9 cellular contexts compared by ENCODE assay signal in genomic region chr1:25198731-25199231, GRCh38. TPM values are rescaled to one million over a fixed set of nuclear protein-coding genes. Genes with fewer than 3 reads are reported as not detected.
A peak's percentile ranks its signal among the peaks of the same experiment; 100 is the strongest.
DNase-seq lines count a peak whose midpoint lies in the region; ATAC-seq and TF ChIP-seq lines count a peak whose summit lies in the region.
"Had no signal": no experiment of that assay in that cellular context is flagged by ENCODE, and none has a peak within 500 bp of the region (broad histone marks: within the 10 kb centered on the region; RNA-seq: fewer than 3 reads in every experiment).

No MANE protein-coding gene starts in this region.

- ATAC-seq in activated T-cell treated with anti-CD3 and anti-CD28 coated beads, Interleukin-2, amount 50 U/mL, for 4 hours: peak; percentile 77 to 86
- ATAC-seq in left lobe of liver (peak; percentile 23), HG03280 (IDR thresholded peaks at IDR 0.05; ENCODE audit: unreplicated experiment) (no peak)

- H3K36me3 Mint-ChIP-seq in activated T-cell treated with anti-CD3 and anti-CD28 coated beads, Interleukin-2, amount 50 U/mL, for 4 hours (ENCODE audit: insufficient read depth): no peaks in the 10 kb centered on the region
- H3K36me3 Mint-ChIP-seq in activated naive CD8-positive, alpha-beta T cell treated with anti-CD3 and anti-CD28 coated beads for 36 hours: no peaks in the 10 kb centered on the region

- peaks cover 6 to 27% (median 23%) of the 10 kb centered on the region in 4 donors for H3K4me1 ChIP-seq in transverse colon

- TF ChIP-seq CTCF in transverse colon (IDR thresholded peaks at IDR 0.05): peak in 2 of 5 experiments; percentile 27 to 37

- no peak overlapping the region for H3K4me3 ChIP-seq in transverse colon

- H3K27ac ChIP-seq in transverse colon: peak overlapping the region; percentile 63 to 82 (median 73)

- TF ChIP-seq EP300 in transverse colon (IDR thresholded peaks at IDR 0.05; ENCODE audit: low read depth): no peak

- peaks cover 10% of the 10 kb centered on the region for H3K4me1 Mint-ChIP-seq in activated T-cell treated with anti-CD3 and anti-CD28 coated beads, Interleukin-2, amount 50 U/mL, for 4 hours (ENCODE audit: low read depth)
- peaks cover 14% of the 10 kb centered on the region for H3K4me1 Mint-ChIP-seq in activated naive CD8-positive, alpha-beta T cell treated with anti-CD3 and anti-CD28 coated beads for 36 hours

- H3K27me3 ChIP-seq in transverse colon: no peaks in the 10 kb centered on the region

- DNase-seq in activated T-cell treated with anti-CD3 and anti-CD28 coated beads, Interleukin-2, amount 50 U/mL, for 4 hours: no peak
- DNase-seq in activated T-cell treated with anti-CD3 and anti-CD28 coated beads for 4 hours (no peak), left lobe of liver (ENCODE audit: low spot score) (no peak), transverse colon (peak; percentile 53), GM19238 (ENCODE audit: insufficient read length, low spot score) (no peak), middle frontal gyrus (ENCODE audit: extremely low spot score, low spot score) (no peak)
- DNase-seq in activated naive CD8-positive, alpha-beta T cell treated with anti-CD3 and anti-CD28 coated beads for 36 hours: peak; percentile 24
- DNase-seq: left cardiac atrium had no signal

- H3K27ac Mint-ChIP-seq in activated naive CD8-positive, alpha-beta T cell treated with anti-CD3 and anti-CD28 coated beads for 36 hours: no peak overlapping the region

- H3K27me3 Mint-ChIP-seq in activated T-cell treated with anti-CD3 and anti-CD28 coated beads, Interleukin-2, amount 50 U/mL, for 4 hours (ENCODE audit: low read depth): peaks cover 3% of the 10 kb centered on the region
- no peaks in the 10 kb centered on the region for H3K27me3 Mint-ChIP-seq in activated naive CD8-positive, alpha-beta T cell treated with anti-CD3 and anti-CD28 coated beads for 36 hours

- intact Hi-C loops in transverse colon (cut with DNase I; ENCODE audit: low total_unique reads): no loop called here

- H3K9me3 ChIP-seq in transverse colon: no peaks in the 10 kb centered on the region

- H3K9me3 Mint-ChIP-seq in activated T-cell treated with anti-CD3 and anti-CD28 coated beads, Interleukin-2, amount 50 U/mL, for 4 hours: no peaks in the 10 kb centered on the region
- H3K9me3 Mint-ChIP-seq in activated naive CD8-positive, alpha-beta T cell treated with anti-CD3 and anti-CD28 coated beads for 36 hours: no peaks in the 10 kb centered on the region

- 40 to 42% methylated on average over 1 to 18 of the region's 18 CpGs for WGBS in transverse colon (ENCODE audit: low coverage in 1 of 2), 2 donors

- no peaks in the 10 kb centered on the region for H3K36me3 ChIP-seq in transverse colon

- no peak overlapping the region for H3K4me3 Mint-ChIP-seq in activated T-cell treated with anti-CD3 and anti-CD28 coated beads, Interleukin-2, amount 50 U/mL, for 4 hours
- H3K4me3 Mint-ChIP-seq in activated naive CD8-positive, alpha-beta T cell treated with anti-CD3 and anti-CD28 coated beads for 36 hours: peak overlapping the region; percentile 40

- no peak for TF ChIP-seq POLR2A in transverse colon (IDR thresholded peaks at IDR 0.05)

- in situ Hi-C loops in transverse colon (cut with MboI; ENCODE audit: low pct_ligation_motif_present in 1 of 4, low pct_unique_long_range_greater_than_20kb in 1 of 4, low sequenced_read_pairs in 3 of 4): no loop called here

RNA-seq across cellular contexts. Expression of gene SYF2, which starts 33.5 kb away (rescaled TPM):
- 10 to 100 TPM; 46.7 to 54.9 (median 52.2) TPM for total RNA-seq in activated T-cell treated with anti-CD3 and anti-CD28 coated beads, Interleukin-2, amount 50 U/mL, for 4 hours
- total RNA-seq in activated naive CD8-positive, alpha-beta T cell treated with anti-CD3 and anti-CD28 coated beads for 36 hours: 10 to 100 TPM; 34.8 to 36.6 TPM
- total RNA-seq in left lobe of liver (11.8 TPM), transverse colon (10 to 100 TPM in 3 of 4 donors, 1 to 10 TPM in 1; 2.8 to 63.1 (median 36.6) TPM)

RNA-seq across cellular contexts. Expression of gene RSRP1, which starts 48.5 kb away (rescaled TPM):
- 10 to 100 TPM; 47.0 to 61.7 (median 53.4) TPM for total RNA-seq in activated T-cell treated with anti-CD3 and anti-CD28 coated beads, Interleukin-2, amount 50 U/mL, for 4 hours
- total RNA-seq in activated naive CD8-positive, alpha-beta T cell treated with anti-CD3 and anti-CD28 coated beads for 36 hours: 10 to 100 TPM; 63.1 to 67.6 TPM
- total RNA-seq in left lobe of liver (64.9 TPM), transverse colon (100 to 1,000 TPM; 231 to 467 (median 279) TPM)

Comparison
In these comparisons a context has a peak if more than half of its experiments do, and no peak if none do; other contexts are left out.
1. DNase-seq: peak in activated naive CD8-positive, alpha-beta T cell treated with anti-CD3 and anti-CD28 coated beads for 36 hours (single experiment) and transverse colon (single experiment); none in activated T-cell treated with anti-CD3 and anti-CD28 coated beads, Interleukin-2, amount 50 U/mL, for 4 hours (single experiment), activated T-cell treated with anti-CD3 and anti-CD28 coated beads for 4 hours (single experiment), left lobe of liver (single experiment), GM19238 (single experiment) and middle frontal gyrus (single experiment).